8 cellular contexts compared by ENCODE assay signal in the genomic region with DNA sequence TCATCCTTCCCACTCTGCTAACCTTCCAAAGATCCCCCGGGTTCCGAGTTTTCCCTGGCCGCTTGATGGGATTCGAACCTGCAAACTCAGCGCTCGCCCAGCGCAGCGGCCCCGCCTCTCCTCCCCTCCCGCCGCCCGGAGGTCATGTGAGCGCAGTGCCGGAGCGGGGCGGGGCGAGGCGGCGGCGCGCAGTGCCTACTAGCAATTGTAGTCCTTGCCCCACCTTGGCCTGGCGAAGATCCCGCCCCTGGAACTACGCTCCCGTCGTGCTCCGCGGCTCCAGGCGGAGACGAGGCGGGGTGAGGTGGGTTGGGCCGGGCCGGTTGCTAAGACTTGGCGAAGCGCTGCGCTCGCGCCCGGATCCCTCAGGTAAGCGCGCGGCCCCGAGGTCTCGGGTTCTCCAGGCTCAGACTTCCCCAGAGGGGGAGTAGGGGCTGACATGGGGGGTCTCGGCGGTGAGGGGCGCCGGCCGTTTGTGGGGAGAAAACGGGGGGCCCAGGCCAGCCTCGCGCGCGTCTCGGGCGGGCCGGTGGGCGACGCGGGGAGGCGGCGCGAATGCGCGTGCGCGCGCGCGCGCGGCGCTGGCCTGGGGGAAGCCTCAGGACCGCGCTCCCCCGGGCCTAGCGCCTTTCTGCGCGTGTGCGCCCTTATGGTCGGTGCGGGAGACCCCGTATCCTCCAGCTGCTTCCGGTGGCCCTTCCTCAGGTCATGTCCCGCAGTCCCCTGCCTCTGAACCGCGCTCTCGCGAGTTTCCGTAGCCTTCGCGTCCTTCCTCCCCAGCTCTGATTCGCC. TPM values are rescaled to one million over a fixed set of nuclear protein-coding genes. Genes with fewer than 3 reads are reported as not detected.
DNase-seq lines count a peak whose midpoint lies in the region; ATAC-seq, FAIRE-seq and TF ChIP-seq lines count a peak whose summit lies in the region.

A gene (plus strand): TSS at position 329 of the 792 bp plus-strand sequence. CDS start 6,649 bp downstream, outside the sequence.
A gene with protein sequence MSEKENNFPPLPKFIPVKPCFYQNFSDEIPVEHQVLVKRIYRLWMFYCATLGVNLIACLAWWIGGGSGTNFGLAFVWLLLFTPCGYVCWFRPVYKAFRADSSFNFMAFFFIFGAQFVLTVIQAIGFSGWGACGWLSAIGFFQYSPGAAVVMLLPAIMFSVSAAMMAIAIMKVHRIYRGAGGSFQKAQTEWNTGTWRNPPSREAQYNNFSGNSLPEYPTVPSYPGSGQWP (plus strand): TSS at position 329 of the 792 bp plus-strand sequence. CDS start 9,621 bp downstream, outside the sequence.

- H3K27ac ChIP-seq in C4-2B (peak within 1 kb of the TSS; percentile 93), HepG2 (ENCODE audit: extremely low read length, insufficient read depth, low read length) (peak within 1 kb of the TSS; percentile 69)

- peaks cover 6% of the 10 kb centered on the region; the same call in 1 of the 2 replicates for H4K20me1 ChIP-seq in HepG2 (ENCODE audit: insufficient read depth, low read length)

- TF ChIP-seq EP300 in HepG2 (IDR thresholded peaks at IDR 0.05; ENCODE audit: low read depth in 2 of 2, low read length in 2 of 2) (peak in 1 of 2 experiments; percentile 53; a peak in 2 of 4 replicates), HepG2 (CRISPR knock-in tag; IDR thresholded peaks at IDR 0.05; ENCODE audit: borderline replicate concordance) (peak; percentile 26; the same call in 1 of the 2 replicates)

- H3K4me2 ChIP-seq in HepG2 (ENCODE audit: low read depth, low read length) = peak within 1 kb of the TSS; percentile 77

- no peaks in the 10 kb centered on the region for H3K9me3 ChIP-seq in HepG2 (ENCODE audit: low read length)

- H3K79me2 ChIP-seq in HepG2 (ENCODE audit: insufficient read depth, low read length) = peaks cover 39% of the 10 kb centered on the region

- H2AFZ ChIP-seq in HepG2 (ENCODE audit: low read length) = peak within 1 kb of the TSS; percentile 49

- TSS peak; percentile 80 for BruUV-seq in HepG2 (replicated peaks; lab: Mats Ljungman, UMichigan)

- H3K9ac ChIP-seq in HepG2 (ENCODE audit: insufficient read depth, low read depth, low read length) = peak within 1 kb of the TSS; percentile 79

- CTCF ChIA-PET in HepG2 (lab: Yijun Ruan, JAX; ENCODE audit: low intra/inter-chr PET ratio, low total read pairs) = no interaction called here

- DNase-seq in NCI-H82 (lab: John Stamatoyannopoulos, UW) (peak; percentile 98), dermis blood vessel endothelial cell (peak; percentile 100), HepG2 (ENCODE audit: low spot score) (peak; percentile 94)
- DNase-seq in activated CD4-positive, alpha-beta T cell treated with anti-CD3 and anti-CD28 coated beads, Interleukin-2, amount 50 U/mL, for 4 hours = peak; percentile 98 to 99
- DNase-seq in stimulated activated CD4-positive, alpha-beta T cell treated with anti-CD3 and anti-CD28 coated beads, Interleukin-2, amount 100 ng/mL, for 48 hours = peak; percentile 95 to 96

- TF ChIP-seq POLR2A in HepG2 (IDR thresholded peaks at IDR 0.05; ENCODE audit: insufficient read depth in 1 of 2, low read depth in 2 of 2, low read length in 2 of 2) = peak; percentile 65 to 84

- peak; percentile 37; the same call in 1 of the 2 replicates for TF ChIP-seq RAD21 in HepG2 (CRISPR knock-in tag; IDR thresholded peaks at IDR 0.05)

- H3K4me1 ChIP-seq in HepG2 (ENCODE audit: insufficient read depth, low read length) = peaks cover 78% of the 10 kb centered on the region

- 3% methylated on average over 28 of the region's 93 CpGs for WGBS in HepG2 (ENCODE audit: low lambda C conversion rate)

- intact Hi-C loops in HepG2 (cut with micrococcal nuclease; ENCODE audit: unreplicated experiment) = no loop called here

- ATAC-seq in GM19397 (IDR thresholded peaks at IDR 0.05; ENCODE audit: unreplicated experiment) (peak; percentile 78), HG03571 (IDR thresholded peaks at IDR 0.05; ENCODE audit: unreplicated experiment) (peak; percentile 72), HepG2 (peak; percentile 80)

- POLR2A ChIA-PET in HepG2 (lab: Yijun Ruan, JAX) = interaction anchor here (0.5 to 3.5 kb wide), 5 partner anchors 8 to 147 kb away, joined by 3 to 14 read pairs (median 3); no protein-coding TSS in a partner anchor

- FAIRE-seq in HepG2 (lab: Jason Lieb, UNC) = peak; percentile 91

- H3K27me3 ChIP-seq in HepG2 (ENCODE audit: control insufficient read depth in 1 of 2, insufficient read depth in 2 of 2, low read length in 2 of 2) = no peaks in the 10 kb centered on the region

- in situ Hi-C loops in HepG2 (cut with HindIII; ENCODE audit: extremely low pct_ligation_motif_present, low pct_unique_long_range_greater_than_20kb) = no loop called here

- TF ChIP-seq CTCF in C4-2B (conservative IDR thresholded peaks at IDR 0.05) = no peak
- no peak for TF ChIP-seq CTCF in HepG2 (CRISPR knock-in tag; IDR thresholded peaks at IDR 0.05)

- peak within 1 kb of the TSS; percentile 62 to 75 (median 74); a peak in 5 of 6 replicates for H3K4me3 ChIP-seq in HepG2 (replicated peaks in 1 of 3; ENCODE audit: insufficient read depth in 1 of 3, low read depth in 2 of 3, low read length in 3 of 3)

- no peaks in the 10 kb centered on the region; a peak in 1 of 5 replicates for H3K36me3 ChIP-seq in HepG2 (replicated peaks in 1 of 2; ENCODE audit: control insufficient read depth in 1 of 2, insufficient read depth in 2 of 2, low read length in 2 of 2)

TF ChIP-seq in HepG2, 621 proteins besides CTCF, POLR2A, EP300 and RAD21 (continues in another document):
- TF ChIP-seq ZNF567 (CRISPR knock-in tag; IDR thresholded peaks at IDR 0.05; ENCODE audit: borderline replicate concordance) (no peak), FOXM1 (CRISPR knock-in tag; IDR thresholded peaks at IDR 0.05) (no peak), XBP1 (CRISPR knock-in tag; IDR thresholded peaks at IDR 0.05) (no peak)

RNA-seq across cellular contexts. Expression of the first gene that starts in this region (rescaled TPM):
- total RNA-seq in dermis blood vessel endothelial cell (5.8 and 6.2 TPM in 2 replicates), HepG2 (2016; rRNA removed; fragmentation: Illumina TruSeq; extraction: Trizol) (2.0 and 3.5 TPM in 2 replicates)
- total RNA-seq in HepG2 (2016; cell fraction: cytosol; rRNA removed; fragmentation: Illumina TruSeq; extraction: Trizol; ENCODE audit: low read depth) = 0.79 and 0.81 TPM in 2 replicates
- 1.7 and 3.1 TPM in 2 replicates for total RNA-seq in HepG2 (2016; cell fraction: insoluble cytoplasmic fraction; rRNA removed; fragmentation: Illumina TruSeq; extraction: Trizol)
- 1.7 and 2.1 TPM in 2 replicates for total RNA-seq in HepG2 (2016; cell fraction: membrane; rRNA removed; fragmentation: Illumina TruSeq; extraction: Trizol)
- total RNA-seq in HepG2 (2016; cell fraction: nucleus; rRNA removed; fragmentation: Illumina TruSeq; extraction: Trizol) = 1.5 and 1.9 TPM in 2 replicates
- 0.95 and 1.4 TPM in 2 replicates for polyA plus RNA-seq in HepG2 (2011; rRNA removed)
- 0.94 and 1.7 TPM in 2 replicates for polyA plus RNA-seq in HepG2 (2011; cell fraction: cytosol; rRNA removed)
- polyA plus RNA-seq in HepG2 (2011; cell fraction: nucleus; rRNA removed) = 6.4 and 7.8 TPM in 2 replicates
- polyA plus RNA-seq in HepG2 (2012) = 1.3 and 1.7 TPM in 2 replicates
- 0.68 TPM in 2 replicates for polyA plus RNA-seq in HepG2 (2016; cell fraction: cytosol; fragmentation: Illumina TruSeq; extraction: Trizol; ENCODE audit: low read depth)
- 2.8 and 3.5 TPM in 2 replicates for polyA plus RNA-seq in HepG2 (2016; cell fraction: insoluble cytoplasmic fraction; fragmentation: Illumina TruSeq; extraction: Trizol; ENCODE audit: low read depth)
- 1.1 and 1.4 TPM in 2 replicates for polyA plus RNA-seq in HepG2 (2016; cell fraction: membrane; fragmentation: Illumina TruSeq; extraction: Trizol; ENCODE audit: low read depth)
- polyA plus RNA-seq in HepG2 (2016; cell fraction: nucleus; fragmentation: Illumina TruSeq; extraction: Trizol; ENCODE audit: insufficient read depth, low read depth) = 5.0 and 6.1 TPM in 2 replicates
- 2.1 and 3.8 TPM in 2 replicates for polyA minus RNA-seq in HepG2 (2011; rRNA and poly(A)+ RNA removed; ENCODE audit: low replicate concordance)
- 1.3 and 1.6 TPM in 2 replicates for polyA minus RNA-seq in HepG2 (2011; cell fraction: cytosol; rRNA and poly(A)+ RNA removed)
- 2.3 and 2.6 TPM in 2 replicates for polyA minus RNA-seq in HepG2 (2011; cell fraction: nucleus; rRNA and poly(A)+ RNA removed)

RNA-seq across cellular contexts. Expression of the second gene that starts in this region (rescaled TPM):
- total RNA-seq in dermis blood vessel endothelial cell (34.7 and 56.1 TPM in 2 replicates), HepG2 (2016; rRNA removed; fragmentation: Illumina TruSeq; extraction: Trizol) (10.8 and 13.7 TPM in 2 replicates)
- total RNA-seq in HepG2 (2016; cell fraction: cytosol; rRNA removed; fragmentation: Illumina TruSeq; extraction: Trizol; ENCODE audit: low read depth) = 4.4 and 5.1 TPM in 2 replicates
- 9.1 and 12.6 TPM in 2 replicates for total RNA-seq in HepG2 (2016; cell fraction: insoluble cytoplasmic fraction; rRNA removed; fragmentation: Illumina TruSeq; extraction: Trizol)
- total RNA-seq in HepG2 (2016; cell fraction: membrane; rRNA removed; fragmentation: Illumina TruSeq; extraction: Trizol) = 10.1 and 10.7 TPM in 2 replicates
- 24.2 and 31.8 TPM in 2 replicates for total RNA-seq in HepG2 (2016; cell fraction: nucleus; rRNA removed; fragmentation: Illumina TruSeq; extraction: Trizol)
- polyA plus RNA-seq in HepG2 (2011; rRNA removed) = 10.7 and 12.8 TPM in 2 replicates
- polyA plus RNA-seq in HepG2 (2011; cell fraction: cytosol; rRNA removed) = 7.6 and 8.7 TPM in 2 replicates
- 43.5 and 55.3 TPM in 2 replicates for polyA plus RNA-seq in HepG2 (2011; cell fraction: nucleus; rRNA removed)
- 21.8 and 32.2 TPM in 2 replicates for polyA plus RNA-seq in HepG2 (2012)
- 5.1 and 6.4 TPM in 2 replicates for polyA plus RNA-seq in HepG2 (2016; cell fraction: cytosol; fragmentation: Illumina TruSeq; extraction: Trizol; ENCODE audit: low read depth)
- 10.3 and 13.4 TPM in 2 replicates for polyA plus RNA-seq in HepG2 (2016; cell fraction: insoluble cytoplasmic fraction; fragmentation: Illumina TruSeq; extraction: Trizol; ENCODE audit: low read depth)
- polyA plus RNA-seq in HepG2 (2016; cell fraction: membrane; fragmentation: Illumina TruSeq; extraction: Trizol; ENCODE audit: low read depth) = 11.5 and 11.6 TPM in 2 replicates
- 69.4 and 71.5 TPM in 2 replicates for polyA plus RNA-seq in HepG2 (2016; cell fraction: nucleus; fragmentation: Illumina TruSeq; extraction: Trizol; ENCODE audit: insufficient read depth, low read depth)
- 14.8 and 32.0 TPM in 2 replicates for polyA minus RNA-seq in HepG2 (2011; rRNA and poly(A)+ RNA removed; ENCODE audit: low replicate concordance)
- polyA minus RNA-seq in HepG2 (2011; cell fraction: cytosol; rRNA and poly(A)+ RNA removed) = 35.3 TPM in 2 replicates
- polyA minus RNA-seq in HepG2 (2011; cell fraction: nucleus; rRNA and poly(A)+ RNA removed) = 13.2 and 15.5 TPM in 2 replicates

Comparison
In these comparisons a context has a peak if more than half of its experiments do, and no peak if none do; other contexts are left out.
1. Peak in every context shown above with its lines: DNase-seq, ATAC-seq, H3K4me3 ChIP-seq and H3K27ac ChIP-seq.